11 cellular contexts compared by ENCODE assay signal in the genomic region with DNA sequence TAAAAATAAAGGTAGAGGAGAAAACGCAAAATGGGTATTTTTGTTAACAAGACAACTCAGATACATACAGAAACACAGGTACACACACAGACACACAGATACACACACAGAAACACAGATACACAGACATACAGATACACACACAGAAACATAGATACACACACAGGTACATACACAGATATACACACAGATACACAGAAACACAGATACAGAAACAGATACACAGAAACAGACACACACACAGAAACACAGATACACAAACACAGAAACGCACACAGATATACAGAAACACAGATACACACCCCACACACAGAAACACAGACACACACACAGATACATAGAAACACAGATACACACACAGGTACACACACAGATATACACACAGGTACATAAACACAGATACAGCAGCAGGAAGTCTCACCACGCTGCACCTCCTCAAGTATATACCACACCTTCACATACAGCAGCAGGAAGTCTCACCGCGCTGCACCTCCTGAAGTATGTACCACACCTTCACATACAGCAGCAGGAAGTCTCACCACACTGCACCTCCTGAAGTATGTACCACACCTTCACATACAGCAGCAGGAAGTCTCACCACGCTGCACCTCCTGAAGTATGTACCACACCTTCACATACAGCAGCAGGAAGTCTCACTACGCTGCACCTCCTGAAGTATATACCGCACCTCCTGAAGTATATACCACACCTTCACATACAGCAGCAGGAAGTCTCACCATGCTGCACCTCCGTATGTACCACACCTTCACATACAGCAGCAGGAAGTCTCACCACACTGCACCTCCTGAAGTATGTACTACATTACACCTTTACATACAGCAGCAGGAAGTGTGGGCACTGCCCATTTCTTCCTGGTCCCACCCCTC.
DNase-seq lines count a peak whose midpoint lies in the region; ATAC-seq and TF ChIP-seq lines count a peak whose summit lies in the region.
"Had no signal": no experiment of that assay in that cellular context is flagged by ENCODE, and none has a peak within 500 bp of the region (broad histone marks: within the 10 kb centered on the region; RNA-seq: fewer than 3 reads in every experiment).

No MANE protein-coding gene starts in this region.

- H3K9me3 ChIP-seq in CD4-positive, CD25-positive, alpha-beta regulatory T cell (ENCODE audit: control insufficient read depth in 2 of 2, low read length in 2 of 2), result peaks cover 11 to 17% of the 10 kb centered on the region in 2 experiments

- H3K36me3 Mint-ChIP-seq in CD4-positive, CD25-positive, alpha-beta regulatory T cell, result peaks cover 54% of the 10 kb centered on the region
- H3K36me3 Mint-ChIP-seq in neural crest cell (ENCODE audit: low read depth), result peaks cover 17% of the 10 kb centered on the region

- in situ Hi-C loops in GM13976 (cut with MboI; ENCODE audit: low sequenced_read_pairs, unreplicated experiment), result no loop called here

- ATAC-seq in CD4-positive, CD25-positive, alpha-beta regulatory T cell (ENCODE audit: low read depth in 2 of 2), result peak; percentile 75 to 76
- ATAC-seq: left ventricle myocardium superior had no signal

- H3K36me3 ChIP-seq in CD4-positive, CD25-positive, alpha-beta regulatory T cell (ENCODE audit: control insufficient read depth, insufficient read depth, low read length), result peaks cover 66% of the 10 kb centered on the region

- peak in 2 of 3 donors; percentile 56 to 75 for DNase-seq in CD4-positive, CD25-positive, alpha-beta regulatory T cell
- DNase-seq in GM12865 (ENCODE audit: low read depth) (peak; percentile 57), neural crest cell (ENCODE audit: low read depth, low spot score) (no peak), GM13976 (ENCODE audit: low spot score) (no peak), NCI-H187 treated with DMSO at 0.1 percent for 48 hours (lab: John Stamatoyannopoulos, UW) (no peak), HuH-7.5 (ENCODE audit: low spot score) (no peak), EL (no peak)
- DNase-seq: activated CD4-positive, alpha-beta T cell treated with anti-CD3 and anti-CD28 coated beads for 48 hours; left ventricle myocardium superior; NCI-H1930 had no signal

- H3K27ac ChIP-seq in CD4-positive, CD25-positive, alpha-beta regulatory T cell (ENCODE audit: insufficient read depth, low read length, poor library complexity, severe bottlenecking), result peak overlapping the region; percentile 65
- peak overlapping the region; percentile 88 for H3K27ac ChIP-seq in angular gyrus (ENCODE audit: low read depth, low read length)

- no peak overlapping the region for H3K4me3 ChIP-seq in CD4-positive, CD25-positive, alpha-beta regulatory T cell (ENCODE audit: low read depth, low read length)
- no peak overlapping the region for H3K4me3 ChIP-seq in GM12865 (ENCODE audit: low read depth, low read length)

- H3K4me1 ChIP-seq in CD4-positive, CD25-positive, alpha-beta regulatory T cell (ENCODE audit: control insufficient read depth, insufficient read depth, low read length, poor library complexity, severe bottlenecking), result peaks cover 5% of the 10 kb centered on the region

- H3K4me3 Mint-ChIP-seq in CD4-positive, CD25-positive, alpha-beta regulatory T cell, result peak overlapping the region in 2 of 4 donors; percentile 4 to 68
- no peak overlapping the region for H3K4me3 Mint-ChIP-seq in neural crest cell

- peak overlapping the region; percentile 86 to 92 (median 89) for H3K27ac Mint-ChIP-seq in CD4-positive, CD25-positive, alpha-beta regulatory T cell
- peak overlapping the region; percentile 3 for H3K27ac Mint-ChIP-seq in neural crest cell (ENCODE audit: unreplicated experiment)

- peaks cover 6 to 24% (median 8%) of the 10 kb centered on the region in 4 donors for H3K4me1 Mint-ChIP-seq in CD4-positive, CD25-positive, alpha-beta regulatory T cell
- H3K4me1 Mint-ChIP-seq in neural crest cell, result peaks cover 4% of the 10 kb centered on the region

- H3K27me3 ChIP-seq in CD4-positive, CD25-positive, alpha-beta regulatory T cell (ENCODE audit: control insufficient read depth, insufficient read depth, low read length), result no peaks in the 10 kb centered on the region

- TF ChIP-seq CTCF in GM12865 (IDR thresholded peaks at IDR 0.05; ENCODE audit: insufficient read depth, low read depth, low read length, missing control alignments) (no peak), neural crest cell (conservative IDR thresholded peaks at IDR 0.05) (no peak), GM13976 (IDR thresholded peaks at IDR 0.05; ENCODE audit: borderline replicate concordance, control extremely low read depth, extremely low read depth, insufficient read depth, missing control alignments) (no peak)

- no peaks in the 10 kb centered on the region for H3K27me3 Mint-ChIP-seq in CD4-positive, CD25-positive, alpha-beta regulatory T cell
- H3K27me3 Mint-ChIP-seq in neural crest cell (ENCODE audit: low read depth), result no peaks in the 10 kb centered on the region

- H3K9me3 Mint-ChIP-seq in CD4-positive, CD25-positive, alpha-beta regulatory T cell, result peaks cover 1 to 14% (median 7%) of the 10 kb centered on the region in 7 donors
- H3K9me3 Mint-ChIP-seq in neural crest cell, result no peaks in the 10 kb centered on the region

Comparison
In these comparisons a context has a peak if more than half of its experiments do, and no peak if none do; other contexts are left out.
1. DNase-seq: peak in CD4-positive, CD25-positive, alpha-beta regulatory T cell (2 of 3) and GM12865 (single experiment); none in neural crest cell (single experiment), GM13976 (single experiment), NCI-H187 treated with DMSO at 0.1 percent for 48 hours (single experiment), HuH-7.5 (single experiment) and EL (single experiment).